Comparison of ENCODE assay signal across 8 cellular contexts in genomic region chr9:127783111-127783621, GRCh38. TPM values are rescaled to one million over a fixed set of nuclear protein-coding genes. Genes with fewer than 3 reads are reported as not detected.
DNase-seq lines count a peak whose midpoint lies in the region; ATAC-seq and TF ChIP-seq lines count a peak whose summit lies in the region.

No MANE protein-coding gene starts in this region.

- no peak overlapping the region for H3K9ac ChIP-seq in skeletal muscle tissue (ENCODE audit: low read depth in 1 of 3, low read length in 3 of 3)

- peak; percentile 69 for DNase-seq in GM13976 (ENCODE audit: low spot score)
- peak in 3 of 4 experiments; percentile 38 to 47 (median 44) for DNase-seq in activated CD4-positive, CD25-positive, alpha-beta regulatory T cell (lab: John Stamatoyannopoulos, UW)
- peak; percentile 58 for DNase-seq in dermis blood vessel endothelial cell
- DNase-seq in NCI-H1930 (lab: John Stamatoyannopoulos, UW), result no peak
- no peak for DNase-seq in A172 (ENCODE audit: low spot score)

- no peaks in the 10 kb centered on the region for H3K9me3 ChIP-seq in skeletal muscle tissue (ENCODE audit: control insufficient read depth in 3 of 3, low read length in 3 of 3)

- H3K4me3 ChIP-seq in skeletal muscle tissue (ENCODE audit: low read length in 3 of 3), result no peak overlapping the region

- no peak for ATAC-seq in GM19328 (IDR thresholded peaks at IDR 0.05; ENCODE audit: unreplicated experiment)
- no peak for ATAC-seq in HG02852 (IDR thresholded peaks at IDR 0.05; ENCODE audit: unreplicated experiment)

- in situ Hi-C loops in GM13976 (cut with MboI; ENCODE audit: low sequenced_read_pairs, unreplicated experiment), result no loop called here

- H3K27me3 ChIP-seq in skeletal muscle tissue (ENCODE audit: control insufficient read depth in 3 of 3, insufficient read depth in 3 of 3, low read length in 3 of 3), result no peaks in the 10 kb centered on the region

- no peak for TF ChIP-seq CTCF in GM13976 (IDR thresholded peaks at IDR 0.05; ENCODE audit: borderline replicate concordance, control extremely low read depth, extremely low read depth, insufficient read depth, missing control alignments)

- H3K36me3 ChIP-seq in skeletal muscle tissue (ENCODE audit: control insufficient read depth in 3 of 3, insufficient read depth in 3 of 3, low read length in 3 of 3), result peaks cover 11 to 13% (median 13%) of the 10 kb centered on the region in 3 donors

- H3K27ac ChIP-seq in skeletal muscle tissue (ENCODE audit: low read depth, low read length), result peak overlapping the region; percentile 37

- H3K4me1 ChIP-seq in skeletal muscle tissue (ENCODE audit: control insufficient read depth in 3 of 3, insufficient read depth in 3 of 3, low read length in 3 of 3), result peaks cover 18 to 43% (median 30%) of the 10 kb centered on the region in 3 donors

RNA-seq across cellular contexts. Expression of gene CDK9, which starts 2.7 kb away (rescaled TPM):
- total RNA-seq in dermis blood vessel endothelial cell, result 102 and 116 TPM in 2 replicates
- total RNA-seq in skeletal muscle tissue, result 33.4 TPM
- 36.9 and 61.3 TPM in 2 replicates for total RNA-seq in A172 (2014; rRNA removed; shearing (Covaris generic))

RNA-seq across cellular contexts. Expression of gene SH2D3C, which starts 4.7 kb away (rescaled TPM):
- total RNA-seq in dermis blood vessel endothelial cell (77.8 and 95.6 TPM in 2 replicates), skeletal muscle tissue (15.1 TPM)
- total RNA-seq in A172 (2014; rRNA removed; shearing (Covaris generic)), result 1.7 and 2.1 TPM in 2 replicates

RNA-seq across cellular contexts. Expression of gene FPGS, which starts 19.5 kb away (rescaled TPM):
- total RNA-seq in dermis blood vessel endothelial cell (64.2 and 93.8 TPM in 2 replicates), skeletal muscle tissue (41.2 TPM)
- total RNA-seq in A172 (2014; rRNA removed; shearing (Covaris generic)), result 146 and 147 TPM in 2 replicates

RNA-seq across cellular contexts. Expression of gene TOR2A, which starts 48.1 kb away (rescaled TPM):
- total RNA-seq in dermis blood vessel endothelial cell (7.7 and 13.2 TPM in 2 replicates), skeletal muscle tissue (2.6 TPM)
- 12.7 and 16.3 TPM in 2 replicates for total RNA-seq in A172 (2014; rRNA removed; shearing (Covaris generic))

Comparison
In these comparisons a context has a peak if more than half of its experiments do, and no peak if none do; other contexts are left out.
1. DNase-seq: peak in GM13976 (single experiment), activated CD4-positive, CD25-positive, alpha-beta regulatory T cell (3 of 4) and dermis blood vessel endothelial cell (single experiment); none in NCI-H1930 (0 of 2) and A172 (single experiment).